Comparison of ENCODE assay signal across 9 cellular contexts in the genomic region with DNA sequence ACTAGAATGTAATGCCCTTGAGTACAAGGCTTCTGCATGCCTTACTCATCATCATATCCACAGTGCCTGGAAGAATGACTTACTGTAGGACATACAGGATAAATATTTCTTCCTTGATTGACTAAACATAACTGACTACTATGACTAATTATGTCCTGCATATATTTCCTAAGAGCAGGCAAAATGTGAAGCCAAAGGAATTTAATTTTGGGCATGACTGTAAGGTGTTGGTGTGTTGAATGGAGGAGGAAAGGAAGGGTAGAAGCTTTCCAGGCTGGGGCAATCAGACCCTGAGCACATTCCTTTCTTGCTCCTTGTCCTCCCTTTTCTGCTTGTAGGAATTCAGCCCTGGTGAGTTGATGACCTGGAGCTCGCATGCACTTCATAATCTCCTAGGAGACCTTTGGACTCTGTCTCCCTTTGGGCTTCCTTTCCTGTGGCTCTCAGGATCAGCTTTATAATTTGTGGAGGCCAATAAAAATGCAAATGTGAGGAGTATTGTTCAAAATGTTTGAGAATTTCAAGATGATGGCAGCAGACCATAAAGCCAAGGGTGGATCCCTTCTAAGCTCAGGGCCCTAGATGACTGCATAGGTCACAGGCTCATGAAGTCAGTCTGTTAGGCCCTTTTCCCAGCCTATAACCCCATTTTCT.
DNase-seq lines count a peak whose midpoint lies in the region; ATAC-seq and TF ChIP-seq lines count a peak whose summit lies in the region.
"Had no signal": no experiment of that assay in that cellular context is flagged by ENCODE, and none has a peak within 500 bp of the region (broad histone marks: within the 10 kb centered on the region; RNA-seq: fewer than 3 reads in every experiment).

No MANE protein-coding gene starts in this region.

- no peak overlapping the region for H3K4me3 ChIP-seq in foreskin fibroblast (ENCODE audit: low read depth in 1 of 2, low read length in 2 of 2)

- ATAC-seq in SK-N-SH treated with all-trans-retinoic acid at 6 μM for 48 hours (peak; percentile 81), GM21367 (IDR thresholded peaks at IDR 0.05; ENCODE audit: unreplicated experiment) (no peak)

- peak; percentile 97 for DNase-seq in HCEC 1CT
- DNase-seq in foreskin fibroblast: peak; percentile 73 to 77
- peak; percentile 59 for DNase-seq in stromal cell of bone marrow (ENCODE audit: low read depth)
- DNase-seq in NCI-H2171 treated with DMSO at 0.1 percent for 48 hours (lab: John Stamatoyannopoulos, UW): no peak
- DNase-seq in midbrain (lab: John Stamatoyannopoulos, UW): no peak
- DNase-seq: NCI-H2029, SHP77 treated with DMSO at 0.1 percent for 48 hours had no signal

- TF ChIP-seq CTCF in foreskin fibroblast (IDR thresholded peaks at IDR 0.05; ENCODE audit: low read depth, low read length): no peak

TF ChIP-seq in SK-N-SH treated with all-trans-retinoic acid at 6 μM for 48 hours, 23 proteins besides CTCF, POLR2A, EP300 and RAD21:
- TF ChIP-seq OSR1 (CRISPR knock-in tag; IDR thresholded peaks at IDR 0.05) (no peak), CSDC2 (CRISPR knock-in tag; IDR thresholded peaks at IDR 0.05) (no peak), ZC3H10 (CRISPR knock-in tag; IDR thresholded peaks at IDR 0.05) (no peak), TSHZ2 (CRISPR knock-in tag; IDR thresholded peaks at IDR 0.05) (no peak), ESRRG (CRISPR knock-in tag; IDR thresholded peaks at IDR 0.05) (no peak), TCF4 (CRISPR knock-in tag; IDR thresholded peaks at IDR 0.05; ENCODE audit: borderline replicate concordance) (no peak), PPARA (CRISPR knock-in tag; IDR thresholded peaks at IDR 0.05; ENCODE audit: borderline replicate concordance) (no peak), GLIS3 (CRISPR knock-in tag; IDR thresholded peaks at IDR 0.05) (no peak), ZFP3 (CRISPR knock-in tag; IDR thresholded peaks at IDR 0.05) (no peak), ZNF565 (CRISPR knock-in tag; conservative IDR thresholded peaks at IDR 0.05; ENCODE audit: low read depth) (no peak), SNAI2 (CRISPR knock-in tag; IDR thresholded peaks at IDR 0.05) (no peak), CSRNP3 (CRISPR knock-in tag; IDR thresholded peaks at IDR 0.05) (no peak), ZNF8 (CRISPR knock-in tag; IDR thresholded peaks at IDR 0.05) (no peak), BACH2 (CRISPR knock-in tag; IDR thresholded peaks at IDR 0.05; ENCODE audit: borderline replicate concordance) (no peak), ARNTL (CRISPR knock-in tag; IDR thresholded peaks at IDR 0.05; ENCODE audit: borderline replicate concordance, low read depth) (no peak), RARB (CRISPR knock-in tag; IDR thresholded peaks at IDR 0.05) (no peak), POU6F1 (CRISPR knock-in tag; IDR thresholded peaks at IDR 0.05; ENCODE audit: borderline replicate concordance, low read depth) (no peak), ISL1 (CRISPR knock-in tag; IDR thresholded peaks at IDR 0.05) (no peak), TOX (CRISPR knock-in tag; IDR thresholded peaks at IDR 0.05; ENCODE audit: borderline replicate concordance) (no peak)
TF ChIP-seq in SK-N-SH treated with all-trans-retinoic acid at 6 μM for 48 hours: peak in this region for 0.

Comparison
In these comparisons a context has a peak if more than half of its experiments do, and no peak if none do; other contexts are left out.
1. DNase-seq: peak in HCEC 1CT (single experiment), foreskin fibroblast (2 of 2) and stromal cell of bone marrow (single experiment); none in NCI-H2171 treated with DMSO at 0.1 percent for 48 hours (single experiment) and midbrain (single experiment).